ENCODE assay signal across 21 cellular contexts in the genomic region with DNA sequence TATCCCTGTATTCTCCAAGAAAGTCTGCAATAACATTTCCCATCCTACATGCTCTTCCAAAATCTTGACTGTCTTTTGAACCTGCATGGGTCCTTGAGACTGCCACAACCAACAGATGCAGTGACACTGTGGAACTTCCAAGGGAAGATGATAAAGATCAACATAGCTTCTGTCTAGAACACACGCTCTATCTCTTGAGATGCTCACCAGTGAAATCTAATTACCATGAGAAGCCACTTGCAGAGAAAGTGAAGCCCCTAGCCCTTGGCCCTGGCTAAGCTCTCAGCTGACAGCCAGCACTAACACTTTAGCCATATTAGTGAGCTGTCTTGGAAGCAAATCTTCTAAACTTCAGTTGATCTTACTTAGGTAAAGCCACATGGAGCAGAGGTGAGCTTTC. TPM values are rescaled to one million over a fixed set of nuclear protein-coding genes. Genes with fewer than 3 reads are reported as not detected.
DNase-seq lines count a peak whose midpoint lies in the region; TF ChIP-seq lines count a peak whose summit lies in the region.
"Had no signal": no experiment of that assay in that cellular context is flagged by ENCODE, and none has a peak within 500 bp of the region (broad histone marks: within the 10 kb centered on the region; RNA-seq: fewer than 3 reads in every experiment).

No MANE protein-coding gene starts in this region.

- H3K4me2 ChIP-seq in osteoblast (ENCODE audit: insufficient read depth, low read length), result no peak overlapping the region
- H3K4me2 ChIP-seq in smooth muscle cell, result no peak overlapping the region
- H3K4me2 ChIP-seq: BLaER1 had no signal

- H3K27ac Mint-ChIP-seq in activated CD4-positive, alpha-beta T cell treated with anti-CD3 and anti-CD28 coated beads, Interleukin-2, amount 10 ng/mL, durations not matched to agents 24 days and 14 days, result no peak overlapping the region
- H3K27ac Mint-ChIP-seq: B cell; CD4-positive, CD25-positive, alpha-beta regulatory T cell; CD8-positive, alpha-beta T cell had no signal

- no peak overlapping the region for H3K4me3 Mint-ChIP-seq in activated CD4-positive, alpha-beta T cell treated with anti-CD3 and anti-CD28 coated beads, Interleukin-2, amount 10 ng/mL, durations not matched to agents 24 days and 14 days
- H3K4me3 Mint-ChIP-seq: B cell; CD4-positive, CD25-positive, alpha-beta regulatory T cell; CD8-positive, alpha-beta T cell had no signal

- H3K79me2 ChIP-seq in osteoblast (ENCODE audit: insufficient read depth, low read length) (no peaks in the 10 kb centered on the region), smooth muscle cell (ENCODE audit: low read depth) (no peaks in the 10 kb centered on the region)

- H3K4me3 ChIP-seq in osteoblast (ENCODE audit: insufficient read depth, low read length) (no peak overlapping the region), smooth muscle cell (no peak overlapping the region)
- H3K4me3 ChIP-seq: BLaER1, GM12878 had no signal

- H3K27me3 ChIP-seq in osteoblast (ENCODE audit: insufficient read depth, low read length), result no peaks in the 10 kb centered on the region
- no peaks in the 10 kb centered on the region for H3K27me3 ChIP-seq in smooth muscle cell (ENCODE audit: low read depth)
- H3K27me3 ChIP-seq: BLaER1 had no signal

- H3K4me1 ChIP-seq in osteoblast (ENCODE audit: insufficient read depth, low read length), result peaks cover 28% of the 10 kb centered on the region
- H3K4me1 ChIP-seq in smooth muscle cell (ENCODE audit: low read depth), result no peaks in the 10 kb centered on the region

- H3K9me3 Mint-ChIP-seq in activated CD4-positive, alpha-beta T cell treated with anti-CD3 and anti-CD28 coated beads, Interleukin-2, amount 10 ng/mL, durations not matched to agents 24 days and 14 days, result peaks cover 6% of the 10 kb centered on the region

- peaks cover 19% of the 10 kb centered on the region for H3K27me3 Mint-ChIP-seq in activated CD4-positive, alpha-beta T cell treated with anti-CD3 and anti-CD28 coated beads, Interleukin-2, amount 10 ng/mL, durations not matched to agents 24 days and 14 days

- H3K36me3 ChIP-seq in osteoblast (ENCODE audit: insufficient read depth, low read length) (no peaks in the 10 kb centered on the region), smooth muscle cell (ENCODE audit: low read depth) (no peaks in the 10 kb centered on the region)
- H3K36me3 ChIP-seq: BLaER1 had no signal

- H3K27ac ChIP-seq in osteoblast (ENCODE audit: low read depth, low read length) (peak overlapping the region; percentile 59), smooth muscle cell (ENCODE audit: low read depth) (no peak overlapping the region)
- H3K27ac ChIP-seq: 22Rv1, BLaER1, C4-2B had no signal

- H2AFZ ChIP-seq in osteoblast (ENCODE audit: low read length) (no peak overlapping the region), smooth muscle cell (ENCODE audit: low read depth) (no peak overlapping the region)

- 40% methylated on average over 1 of the region's 1 CpG for WGBS in smooth muscle cell (ENCODE audit: low lambda C conversion rate)

- peak; percentile 46 for DNase-seq in activated CD4-positive, alpha-beta T cell treated with anti-CD3 and anti-CD28 coated beads, Interleukin-2, amount 10 ng/mL, durations not matched to agents 24 days and 14 days
- no peak for DNase-seq in activated CD4-positive, alpha-beta T cell treated with anti-CD3 and anti-CD28 coated beads, Interleukin-2, amount 50 U/mL, for 4 hours
- DNase-seq in SK-N-DZ (ENCODE audit: low spot score), result peak; percentile 98
- no peak for DNase-seq in osteoblast (ENCODE audit: insufficient read length, low spot score, missing footprints)
- no peak for DNase-seq in smooth muscle cell (lab: John Stamatoyannopoulos, UW; ENCODE audit: unreplicated experiment)
- no peak for DNase-seq in anterior cingulate cortex (lab: John Stamatoyannopoulos, UW)
- DNase-seq: Caco-2; CD4-positive, CD25-positive, alpha-beta regulatory T cell; CD8-positive, alpha-beta T cell; DMS153; DND-41; GDM1; GOT3; H7; HCEC 1CT had no signal

- intact Hi-C loops in activated CD4-positive, alpha-beta T cell treated with anti-CD3 and anti-CD28 coated beads, Interleukin-2, amount 10 ng/mL, durations not matched to agents 24 days and 14 days (cut with micrococcal nuclease), result no loop called here

- H3K4me1 Mint-ChIP-seq in activated CD4-positive, alpha-beta T cell treated with anti-CD3 and anti-CD28 coated beads, Interleukin-2, amount 10 ng/mL, durations not matched to agents 24 days and 14 days, result peaks cover 4% of the 10 kb centered on the region

- H3K36me3 Mint-ChIP-seq in activated CD4-positive, alpha-beta T cell treated with anti-CD3 and anti-CD28 coated beads, Interleukin-2, amount 10 ng/mL, durations not matched to agents 24 days and 14 days (ENCODE audit: low read depth), result no peaks in the 10 kb centered on the region
- H3K36me3 Mint-ChIP-seq: CD4-positive, CD25-positive, alpha-beta regulatory T cell; CD8-positive, alpha-beta T cell had no signal

- TF ChIP-seq CTCF in osteoblast (IDR thresholded peaks at IDR 0.05; ENCODE audit: extremely low read depth, low read depth, low read length) (no peak), smooth muscle cell (IDR thresholded peaks at IDR 0.05; ENCODE audit: borderline replicate concordance, insufficient read depth, poor library complexity, severe bottlenecking) (no peak)

- H3F3A ChIP-seq in smooth muscle cell (ENCODE audit: low read depth), result no peaks in the 10 kb centered on the region

- no peaks in the 10 kb centered on the region for H4K20me1 ChIP-seq in osteoblast (ENCODE audit: insufficient read depth, low read length)
- no peaks in the 10 kb centered on the region for H4K20me1 ChIP-seq in smooth muscle cell (ENCODE audit: low read depth)
- H4K20me1 ChIP-seq: BLaER1 had no signal

- H3K9ac ChIP-seq in smooth muscle cell (ENCODE audit: low read depth), result no peak overlapping the region
- H3K9ac ChIP-seq: BLaER1 had no signal

- H3K9me3 ChIP-seq in osteoblast (ENCODE audit: low read depth, low read length), result no peaks in the 10 kb centered on the region
- H3K9me3 ChIP-seq in smooth muscle cell (replicated peaks; ENCODE audit: low read depth), result no peaks in the 10 kb centered on the region
- H3K9me3 ChIP-seq: Caco-2 had no signal

RNA-seq across cellular contexts. Expression of a gene that starts 36.6 kb away (rescaled TPM):
- total RNA-seq in activated CD4-positive, alpha-beta T cell treated with anti-CD3 and anti-CD28 coated beads, Interleukin-2, amount 10 ng/mL, durations not matched to agents 24 days and 14 days, result 7.4 and 7.8 TPM in 2 replicates
- polyA plus RNA-seq in SK-N-DZ (2014; cell fraction: cytosol; rRNA removed), result 0.37 TPM in 1 of 2 replicates, not detected in the other
- polyA plus RNA-seq in SK-N-DZ (2014; cell fraction: nucleus; rRNA removed), result not detected in 2 replicates
- total RNA-seq in osteoblast (under 0.01 TPM in 1 of 2 replicates, not detected in the other), smooth muscle cell (not detected in 2 replicates)
- polyA plus RNA-seq in smooth muscle cell, result not detected in 2 replicates
- polyA plus RNA-seq: AG04450 had no signal

Comparison
In these comparisons a context has a peak if more than half of its experiments do, and no peak if none do; other contexts are left out.
1. DNase-seq: peak in activated CD4-positive, alpha-beta T cell treated with anti-CD3 and anti-CD28 coated beads, Interleukin-2, amount 10 ng/mL, durations not matched to agents 24 days and 14 days (single experiment) and SK-N-DZ (single experiment); none in activated CD4-positive, alpha-beta T cell treated with anti-CD3 and anti-CD28 coated beads, Interleukin-2, amount 50 U/mL, for 4 hours (0 of 2), osteoblast (single experiment), smooth muscle cell (single experiment) and anterior cingulate cortex (0 of 58).